In genomic region chr3:53643757-53644156, GRCh38 we compare ENCODE assay signal across 1 cellular context.
TF ChIP-seq lines count a peak whose summit lies in the region.

No MANE protein-coding gene starts in this region.

TF ChIP-seq in H1, 55 proteins besides CTCF, POLR2A, EP300 and RAD21:
- TF ChIP-seq, protein P1, sequence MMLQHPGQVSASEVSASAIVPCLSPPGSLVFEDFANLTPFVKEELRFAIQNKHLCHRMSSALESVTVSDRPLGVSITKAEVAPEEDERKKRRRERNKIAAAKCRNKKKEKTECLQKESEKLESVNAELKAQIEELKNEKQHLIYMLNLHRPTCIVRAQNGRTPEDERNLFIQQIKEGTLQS (IDR thresholded peaks at IDR 0.05; ENCODE audit: insufficient read depth, low read depth, low read length), result no peak
- TF ChIP-seq MAX (IDR thresholded peaks at IDR 0.05), result peak; percentile 38; the same call in 1 of the 2 replicates
